1 cellular context compared by ENCODE assay signal in genomic region chr1:12578860-12579422, GRCh38.
TF ChIP-seq lines count a peak whose summit lies in the region.

No MANE protein-coding gene starts in this region.

TF ChIP-seq in IMR-90, 13 proteins besides CTCF, POLR2A, EP300 and RAD21:
- TF ChIP-seq MAFK (IDR thresholded peaks at IDR 0.05; ENCODE audit: low read depth, low read length) (no peak), RFX5 (IDR thresholded peaks at IDR 0.05; ENCODE audit: low read depth, low read length) (no peak), NFE2L2 (IDR thresholded peaks at IDR 0.05; ENCODE audit: low read depth, low read length) (no peak)
